19 cellular contexts compared by ENCODE assay signal in the genomic region with DNA sequence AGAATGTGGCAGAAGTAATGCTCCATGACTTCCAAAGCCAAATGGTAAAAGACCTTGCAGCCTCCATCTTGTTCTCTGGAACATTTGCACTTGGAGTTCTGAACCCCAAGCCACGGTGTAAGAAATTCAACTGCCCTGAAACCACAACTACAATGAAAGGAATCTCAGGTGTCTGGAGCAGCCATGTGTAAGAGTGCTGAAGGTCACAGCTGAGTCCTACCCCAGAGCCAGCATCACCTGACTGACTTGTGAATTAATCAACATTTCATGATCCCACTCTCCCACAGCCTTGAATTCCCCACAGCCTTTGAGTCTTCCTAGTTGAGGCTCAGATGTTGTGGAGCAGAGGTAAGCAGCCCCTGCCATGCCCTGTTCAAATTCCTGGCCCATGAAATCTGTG.
"Had no signal": no experiment of that assay in that cellular context is flagged by ENCODE, and none has a peak within 500 bp of the region (broad histone marks: within the 10 kb centered on the region; RNA-seq: fewer than 3 reads in every experiment).

No MANE protein-coding gene starts in this region.

- DNase-seq: activated CD4-positive, alpha-beta T cell treated with anti-CD3 and anti-CD28 coated beads, Interleukin-2, amount 10 ng/mL, durations not matched to agents 24 days and 14 days; activated CD4-positive, alpha-beta T cell treated with anti-CD3 and anti-CD28 coated beads, Interleukin-2, amount 50 U/mL, for 48 hours; activated CD4-positive, CD25-positive, alpha-beta regulatory T cell treated with anti-CD3 and anti-CD28 coated beads, Interleukin-2, amount 50 U/mL, for 72 hours; activated effector memory CD4-positive, alpha-beta T cell treated with anti-CD3 and anti-CD28 coated beads, Interleukin-2, amount 50 U/mL, for 16 hours; activated naive CD4-positive, alpha-beta T cell treated with Interleukin-2 at 50 U/mL for 16 hours; activated T-cell treated with anti-CD3 and anti-CD28 coated beads, Interleukin-2, amount 50 U/mL, for 4 hours; amygdala; KG1; MG63; NCI-H1105; NCI-H1436; NCI-H1694 treated with DMSO at 0.1 percent for 48 hours; NCI-H2029 treated with DMSO at 0.1 percent for 48 hours; NCI-H345; NCI-H510A; NCI-H526 treated with DMSO at 0.1 percent for 48 hours; NCI-H82; SHP77 treated with DMSO at 0.1 percent for 48 hours had no signal

- H3K9me3 ChIP-seq: MG63 had no signal

- H3K27me3 ChIP-seq: cardiac muscle cell, MG63 had no signal

- H3K27ac ChIP-seq: cardiac muscle cell had no signal

- H3K4me3 ChIP-seq: cardiac muscle cell, MG63 had no signal

- H3K36me3 ChIP-seq: cardiac muscle cell, MG63 had no signal
